In the genomic region with DNA sequence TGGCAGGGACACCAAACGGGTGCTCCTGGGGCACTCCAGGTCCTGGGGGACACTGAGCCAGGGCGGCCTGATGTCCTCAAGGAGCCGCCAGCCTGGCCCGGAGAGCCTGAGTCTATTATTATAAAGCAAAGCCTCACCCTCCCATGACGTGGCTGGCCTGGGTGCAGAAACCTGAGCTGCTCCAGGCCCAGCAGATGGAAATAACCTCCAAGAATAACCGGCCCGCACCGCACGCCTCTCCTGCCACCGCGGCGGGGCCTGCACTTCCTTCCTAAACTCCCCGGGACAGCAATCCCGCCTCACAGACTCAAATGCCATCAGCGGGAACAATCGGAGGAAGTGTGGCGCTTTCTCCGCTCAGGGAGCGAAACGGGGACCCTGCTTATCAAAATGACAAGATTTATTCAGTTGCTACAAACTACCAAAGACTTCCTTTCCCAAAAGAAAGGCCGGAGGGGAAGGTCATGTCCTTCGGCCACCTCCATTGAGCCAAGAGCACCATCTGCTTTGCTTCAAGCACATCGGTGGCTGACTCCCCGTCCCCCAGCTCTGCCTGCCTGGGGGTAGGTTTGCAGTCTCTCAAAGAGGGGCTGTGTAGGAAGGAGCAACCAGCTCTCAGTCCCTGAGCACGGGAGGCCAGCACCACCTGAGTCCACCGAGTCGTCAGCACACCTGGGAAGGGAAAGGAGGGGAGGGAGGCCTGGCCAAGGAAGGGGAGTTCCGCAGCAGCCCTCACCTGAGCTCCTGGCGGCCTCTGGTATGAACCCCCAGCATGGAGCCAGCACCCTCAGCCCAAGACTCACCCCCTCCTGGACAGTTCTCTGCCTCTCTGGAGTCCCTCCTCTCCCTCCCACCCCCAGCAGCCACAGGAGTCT, we compare ENCODE assay signal across 11 cellular contexts.
DNase-seq lines count a peak whose midpoint lies in the region; ATAC-seq and TF ChIP-seq lines count a peak whose summit lies in the region.
"Had no signal": no experiment of that assay in that cellular context is flagged by ENCODE, and none has a peak within 500 bp of the region (broad histone marks: within the 10 kb centered on the region; RNA-seq: fewer than 3 reads in every experiment).

No MANE protein-coding gene starts in this region.

- no peak for TF ChIP-seq CTCF in neural progenitor cell (IDR thresholded peaks at IDR 0.05)

- no peak overlapping the region for H3K27ac ChIP-seq in neural progenitor cell

- H3K4me1 ChIP-seq in neural progenitor cell = peaks cover 14% of the 10 kb centered on the region

- no peaks in the 10 kb centered on the region for H3K9me3 ChIP-seq in neural progenitor cell (ENCODE audit: low read depth)

- H3K79me2 ChIP-seq in neural progenitor cell (ENCODE audit: low read depth) = no peaks in the 10 kb centered on the region

- ATAC-seq in left ventricle myocardium superior = peak; percentile 86

- peaks cover 54% of the 10 kb centered on the region for H3K4me1 Mint-ChIP-seq in neural progenitor cell

- DNase-seq in brain pericyte (ENCODE audit: low read depth, low spot score) (peak; percentile 50), left ventricle myocardium superior (peak; percentile 90), neural progenitor cell (ENCODE audit: low spot score) (no peak), ureter (ENCODE audit: low spot score) (peak; percentile 56), NCI-H748 treated with DMSO at 0.1 percent for 48 hours (lab: John Stamatoyannopoulos, UW) (no peak), SHP77 (lab: John Stamatoyannopoulos, UW) (no peak)
- DNase-seq in activated T-cell treated with anti-CD3 and anti-CD28 coated beads, Interleukin-2, amount 50 U/mL, for 1 hour = no peak
- DNase-seq: activated CD4-positive, alpha-beta T cell treated with anti-CD3 and anti-CD28 coated beads for 4 hours; activated naive CD4-positive, alpha-beta T cell treated with anti-CD3 and anti-CD28 coated beads, Interleukin-2, amount 50 U/mL, for 16 hours; NCI-H774; stimulated activated CD8-positive, alpha-beta memory T cell treated with anti-CD3 and anti-CD28 coated beads, Interleukin-4, amount 100 ng/mL, for 48 hours had no signal

- H3K27me3 ChIP-seq in neural progenitor cell = no peaks in the 10 kb centered on the region

- no peak overlapping the region for H3K4me2 ChIP-seq in neural progenitor cell

- no peak overlapping the region for H3K4me3 Mint-ChIP-seq in neural progenitor cell

- peaks cover 6% of the 10 kb centered on the region for H3F3A ChIP-seq in neural progenitor cell (ENCODE audit: low read depth)

- no peak overlapping the region for H2AFZ ChIP-seq in neural progenitor cell (replicated peaks)

- intact Hi-C loops in left ventricle myocardium superior (cut with micrococcal nuclease) = no loop called here

- H3K36me3 Mint-ChIP-seq in neural progenitor cell = no peaks in the 10 kb centered on the region

- H3K9me3 Mint-ChIP-seq in neural progenitor cell = no peaks in the 10 kb centered on the region

- H3K9ac ChIP-seq in neural progenitor cell = no peak overlapping the region

- peaks cover 7% of the 10 kb centered on the region for H3K27me3 Mint-ChIP-seq in neural progenitor cell (ENCODE audit: insufficient read depth, low read depth)

- H3K36me3 ChIP-seq in neural progenitor cell = no peaks in the 10 kb centered on the region

- no peaks in the 10 kb centered on the region for H4K20me1 ChIP-seq in neural progenitor cell (ENCODE audit: low read depth)

- H3K27ac Mint-ChIP-seq in neural progenitor cell = peak overlapping the region; percentile 95

- H3K4me3 ChIP-seq in neural progenitor cell = no peak overlapping the region

Comparison
In these comparisons a context has a peak if more than half of its experiments do, and no peak if none do; other contexts are left out.
1. DNase-seq: peak in brain pericyte (single experiment), left ventricle myocardium superior (single experiment) and ureter (single experiment); none in neural progenitor cell (single experiment), NCI-H748 treated with DMSO at 0.1 percent for 48 hours (single experiment), SHP77 (0 of 2) and activated T-cell treated with anti-CD3 and anti-CD28 coated beads, Interleukin-2, amount 50 U/mL, for 1 hour (single experiment).